In the genomic region with DNA sequence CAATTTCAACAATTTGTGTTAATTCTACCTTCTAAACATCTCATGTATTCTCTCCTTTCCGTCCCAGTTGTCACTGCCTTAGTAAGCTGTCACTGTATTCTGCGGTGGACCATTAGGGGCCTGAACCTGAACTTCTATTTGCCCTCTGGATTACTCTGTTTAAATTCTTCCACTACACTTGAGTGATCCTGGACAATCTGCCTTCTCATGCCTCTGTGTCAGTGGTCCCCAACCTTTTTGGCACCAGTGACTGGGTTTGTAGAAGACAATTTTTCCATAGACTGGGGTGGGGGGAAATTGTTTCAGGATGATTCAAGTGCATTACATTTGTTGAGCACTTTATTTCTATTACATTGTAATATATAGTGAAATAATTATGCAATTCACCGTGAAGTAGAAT, we compare ENCODE assay signal across 37 cellular contexts.
"Had no signal": no experiment of that assay in that cellular context is flagged by ENCODE, and none has a peak within 500 bp of the region (broad histone marks: within the 10 kb centered on the region; RNA-seq: fewer than 3 reads in every experiment).

No MANE protein-coding gene starts in this region.

- H3K4me1 Mint-ChIP-seq: activated naive CD4-positive, alpha-beta T cell treated with anti-CD3 and anti-CD28 coated beads, Interleukin-2, amount 10 ng/mL, durations not matched to agents 7 days and 5 days; activated naive CD4-positive, alpha-beta T cell treated with anti-CD3 and anti-CD28 coated beads, Interleukin-2, amount 50 U/mL, for 24 hours; activated naive CD8-positive, alpha-beta T cell treated with anti-CD3 and anti-CD28 coated beads for 36 hours; activated naive CD8-positive, alpha-beta T cell treated with anti-CD3 and anti-CD28 coated beads, Interleukin-2, amount 10 ng/mL, durations not matched to agents 7 days and 5 days; activated naive CD8-positive, alpha-beta T cell treated with anti-CD3 and anti-CD28 coated beads, Interleukin-2, amount 50 U/mL, for 24 hours; activated T-helper 17 cell treated with anti-CD3 and anti-CD28 coated beads, Interleukin-2, amount 50 U/mL, for 72 hours; central memory CD8-positive, alpha-beta T cell had no signal

- H3K27ac ChIP-seq: adrenal gland, ascending aorta, body of pancreas, brain microvascular endothelial cell, breast epithelium, cardiac muscle cell had no signal

- H3K9me3 ChIP-seq: adrenal gland, ascending aorta, body of pancreas, breast epithelium had no signal

- H3K4me3 Mint-ChIP-seq: activated naive CD4-positive, alpha-beta T cell treated with anti-CD3 and anti-CD28 coated beads for 36 hours; activated naive CD4-positive, alpha-beta T cell treated with anti-CD3 and anti-CD28 coated beads, Interleukin-2, amount 10 ng/mL, durations not matched to agents 7 days and 5 days; activated naive CD4-positive, alpha-beta T cell treated with anti-CD3 and anti-CD28 coated beads, Interleukin-2, amount 50 U/mL, for 24 hours; activated naive CD8-positive, alpha-beta T cell; activated naive CD8-positive, alpha-beta T cell treated with anti-CD3 and anti-CD28 coated beads for 36 hours; activated naive CD8-positive, alpha-beta T cell treated with anti-CD3 and anti-CD28 coated beads, Interleukin-2, amount 10 ng/mL, durations not matched to agents 7 days and 5 days; activated naive CD8-positive, alpha-beta T cell treated with anti-CD3 and anti-CD28 coated beads, Interleukin-2, amount 50 U/mL, for 24 hours; activated T-cell treated with anti-CD3 and anti-CD28 coated beads, Interleukin-2, amount 50 U/mL, for 24 hours; activated T-cell treated with anti-CD3 and anti-CD28 coated beads, Interleukin-2, amount 50 U/mL, for 4 hours; activated T-cell treated with anti-CD3 and anti-CD28 coated beads, Interleukin-2, amount 50 U/mL, for 72 hours; activated T-helper 1 cell treated with anti-CD3 and anti-CD28 coated beads, Interleukin-12 subunit alpha, Interleukin-12 subunit beta, Interleukin-2, Interleukin-4 antibody, amounts not matched to agents 30 ng/mL and 10 ng/mL and 1 ng/mL, durations not matched to agents 14 hours and 24 hours and 36 hours; activated T-helper 17 cell treated with anti-CD3 and anti-CD28 coated beads, Interleukin-2, amount 50 U/mL, for 72 hours; central memory CD8-positive, alpha-beta T cell had no signal

- H3K27ac Mint-ChIP-seq: activated naive CD4-positive, alpha-beta T cell treated with anti-CD3 and anti-CD28 coated beads for 36 hours; activated naive CD4-positive, alpha-beta T cell treated with anti-CD3 and anti-CD28 coated beads, Interleukin-2, amount 10 ng/mL, durations not matched to agents 7 days and 5 days; activated naive CD4-positive, alpha-beta T cell treated with anti-CD3 and anti-CD28 coated beads, Interleukin-2, amount 50 U/mL, for 24 hours; activated naive CD4-positive, alpha-beta T cell treated with anti-CD3 and anti-CD28 coated beads, Interleukin-2, amount 50 U/mL, for 72 hours; activated naive CD8-positive, alpha-beta T cell; activated naive CD8-positive, alpha-beta T cell treated with anti-CD3 and anti-CD28 coated beads for 36 hours; activated naive CD8-positive, alpha-beta T cell treated with anti-CD3 and anti-CD28 coated beads, Interleukin-2, amount 10 ng/mL, durations not matched to agents 7 days and 5 days; activated naive CD8-positive, alpha-beta T cell treated with anti-CD3 and anti-CD28 coated beads, Interleukin-2, amount 50 U/mL, for 24 hours; activated T-cell treated with anti-CD3 and anti-CD28 coated beads, Interleukin-2, amount 50 U/mL, for 24 hours; activated T-cell treated with anti-CD3 and anti-CD28 coated beads, Interleukin-2, amount 50 U/mL, for 72 hours; activated T-helper 1 cell treated with anti-CD3 and anti-CD28 coated beads, Interleukin-12 subunit alpha, Interleukin-12 subunit beta, Interleukin-2, Interleukin-4 antibody, amounts not matched to agents 30 ng/mL and 10 ng/mL and 1 ng/mL, durations not matched to agents 14 hours and 24 hours and 36 hours; activated T-helper 17 cell treated with anti-CD3 and anti-CD28 coated beads, Interleukin-2, amount 50 U/mL, for 72 hours; activated T-helper 2 cell treated with anti-CD3 and anti-CD28 coated beads, Interferon-gamma antibody, Interleukin-2, Interleukin-4, amounts not matched to agents 10 μg/mL and 5 μg/mL and 100 μg/mL, durations not matched to agents 14 hours and 24 hours and 36 hours; brain had no signal

- H3K4me3 ChIP-seq: adrenal gland, ascending aorta, body of pancreas, breast epithelium, cardiac muscle cell had no signal

- H3K27me3 Mint-ChIP-seq: activated naive CD4-positive, alpha-beta T cell treated with anti-CD3 and anti-CD28 coated beads, Interleukin-2, amount 10 ng/mL, durations not matched to agents 7 days and 5 days; activated naive CD4-positive, alpha-beta T cell treated with anti-CD3 and anti-CD28 coated beads, Interleukin-2, amount 50 U/mL, for 24 hours; activated naive CD8-positive, alpha-beta T cell; activated naive CD8-positive, alpha-beta T cell treated with anti-CD3 and anti-CD28 coated beads for 36 hours; activated naive CD8-positive, alpha-beta T cell treated with anti-CD3 and anti-CD28 coated beads, Interleukin-2, amount 10 ng/mL, durations not matched to agents 7 days and 5 days; activated naive CD8-positive, alpha-beta T cell treated with anti-CD3 and anti-CD28 coated beads, Interleukin-2, amount 50 U/mL, for 24 hours; activated T-cell treated with anti-CD3 and anti-CD28 coated beads, Interleukin-2, amount 50 U/mL, for 24 hours; activated T-helper 17 cell treated with anti-CD3 and anti-CD28 coated beads, Interleukin-2, amount 50 U/mL, for 72 hours; central memory CD8-positive, alpha-beta T cell had no signal

- H3K27me3 ChIP-seq: adrenal gland, ascending aorta, body of pancreas, brain microvascular endothelial cell, breast epithelium, cardiac muscle cell had no signal

- H3K36me3 Mint-ChIP-seq: activated naive CD4-positive, alpha-beta T cell treated with anti-CD3 and anti-CD28 coated beads, Interleukin-2, amount 10 ng/mL, durations not matched to agents 7 days and 5 days; activated naive CD4-positive, alpha-beta T cell treated with anti-CD3 and anti-CD28 coated beads, Interleukin-2, amount 50 U/mL, for 24 hours; activated naive CD8-positive, alpha-beta T cell; activated naive CD8-positive, alpha-beta T cell treated with anti-CD3 and anti-CD28 coated beads for 36 hours; activated naive CD8-positive, alpha-beta T cell treated with anti-CD3 and anti-CD28 coated beads, Interleukin-2, amount 10 ng/mL, durations not matched to agents 7 days and 5 days; brain had no signal

- DNase-seq: activated effector memory CD4-positive, alpha-beta T cell treated with anti-CD3 and anti-CD28 coated beads, Interleukin-2, amount 50 U/mL, for 16 hours; activated effector memory CD4-positive, alpha-beta T cell treated with Interleukin-2 at 50 U/mL for 16 hours; activated gamma-delta T cell; activated gamma-delta T cell treated with Interleukin-2 at 50 U/mL for 16 hours; activated naive CD4-positive, alpha-beta T cell; activated naive CD4-positive, alpha-beta T cell treated with anti-CD3 and anti-CD28 coated beads for 36 hours; activated naive CD4-positive, alpha-beta T cell treated with anti-CD3 and anti-CD28 coated beads, Interleukin-2, amount 10 ng/mL, durations not matched to agents 7 days and 5 days; activated naive CD4-positive, alpha-beta T cell treated with anti-CD3 and anti-CD28 coated beads, Interleukin-2, amount 50 U/mL, for 16 hours; activated naive CD4-positive, alpha-beta T cell treated with Interleukin-2 at 50 U/mL for 16 hours; activated naive CD8-positive, alpha-beta T cell treated with anti-CD3 and anti-CD28 coated beads for 36 hours; activated naive CD8-positive, alpha-beta T cell treated with anti-CD3 and anti-CD28 coated beads, Interleukin-2, amount 10 ng/mL, durations not matched to agents 7 days and 5 days; activated naive CD8-positive, alpha-beta T cell treated with anti-CD3 and anti-CD28 coated beads, Interleukin-2, amount 50 U/mL, for 24 hours; activated T-cell treated with anti-CD3 and anti-CD28 coated beads, Interleukin-2, amount 50 U/mL, for 1 hour; activated T-cell treated with anti-CD3 and anti-CD28 coated beads, Interleukin-2, amount 50 U/mL, for 24 hours; activated T-cell treated with anti-CD3 and anti-CD28 coated beads, Interleukin-2, amount 50 U/mL, for 4 hours; activated T-cell treated with anti-CD3 and anti-CD28 coated beads, Interleukin-2, amount 50 U/mL, for 48 hours; activated T-cell treated with anti-CD3 and anti-CD28 coated beads, Interleukin-2, amount 50 U/mL, for 72 hours; adrenal gland; amniotic stem cell; amygdala; anterior cingulate cortex; aorta; body of pancreas; brain microvascular endothelial cell; central memory CD4-positive, alpha-beta T cell; cerebellar nuclear complex had no signal

- H3K9me3 Mint-ChIP-seq: activated naive CD4-positive, alpha-beta T cell treated with anti-CD3 and anti-CD28 coated beads, Interleukin-2, amount 50 U/mL, for 24 hours had no signal

- ATAC-seq: activated naive CD4-positive, alpha-beta T cell treated with anti-CD3 and anti-CD28 coated beads, Interleukin-2, amount 50 U/mL, for 72 hours; activated naive CD8-positive, alpha-beta T cell treated with anti-CD3 and anti-CD28 coated beads, Interleukin-2, amount 50 U/mL, for 24 hours; activated T-cell treated with anti-CD3 and anti-CD28 coated beads, Interleukin-2, amount 50 U/mL, for 4 hours; activated T-cell treated with anti-CD3 and anti-CD28 coated beads, Interleukin-2, amount 50 U/mL, for 72 hours; activated T-helper 17 cell treated with anti-CD3 and anti-CD28 coated beads, Interleukin-2, amount 50 U/mL, for 72 hours; body of pancreas had no signal

- H3K4me1 ChIP-seq: adrenal gland, ascending aorta, body of pancreas, breast epithelium had no signal

- H3K36me3 ChIP-seq: adrenal gland, ascending aorta, brain microvascular endothelial cell, breast epithelium, cardiac muscle cell had no signal
